ENCODE assay signal across 31 cellular contexts in genomic region chr21:45490049-45490731, GRCh38.
"Had no signal": no experiment of that assay in that cellular context is flagged by ENCODE, and none has a peak within 500 bp of the region (broad histone marks: within the 10 kb centered on the region; RNA-seq: fewer than 3 reads in every experiment).

No MANE protein-coding gene starts in this region.

- H3K27ac ChIP-seq: adrenal gland, body of pancreas, esophagus muscularis mucosa, foreskin keratinocyte, gastrocnemius medialis had no signal

- ATAC-seq: activated CD4-positive, CD25-positive, alpha-beta regulatory T cell treated with anti-CD3 and anti-CD28 coated beads, Interleukin-2, amount 50 U/mL, for 24 hours; activated CD8-positive, alpha-beta T cell treated with anti-CD3 and anti-CD28 coated beads for 36 hours; activated naive CD8-positive, alpha-beta T cell treated with anti-CD3 and anti-CD28 coated beads, Interleukin-2, amount 50 U/mL, for 24 hours; activated T-cell treated with anti-CD3 and anti-CD28 coated beads, Interleukin-2, amount 50 U/mL, for 4 hours; activated T-helper 17 cell treated with anti-CD3 and anti-CD28 coated beads, Interleukin-2, amount 50 U/mL, for 72 hours; body of pancreas; effector memory CD8-positive, alpha-beta T cell; foreskin keratinocyte; gastrocnemius medialis; heart right ventricle; T-helper 17 cell had no signal

- H3K9me3 ChIP-seq: adrenal gland, body of pancreas, esophagus muscularis mucosa, gastrocnemius medialis, heart right ventricle had no signal

- H3K4me1 ChIP-seq: adrenal gland, body of pancreas, esophagus muscularis mucosa, foreskin keratinocyte, gastrocnemius medialis, heart right ventricle had no signal

- H3K36me3 ChIP-seq: gastrocnemius medialis, WERI-Rb-1 had no signal

- H3K4me3 ChIP-seq: adrenal gland, body of pancreas, esophagus muscularis mucosa, gastrocnemius medialis, heart right ventricle had no signal

- DNase-seq: activated B cell treated with CpG ODN at 0.5 μM for 24 hours; activated CD4-positive, alpha-beta T cell treated with anti-CD3 and anti-CD28 coated beads for 48 hours; activated CD4-positive, alpha-beta T cell treated with anti-CD3 and anti-CD28 coated beads, Interleukin-2, amount 50 U/mL, for 1 hour; activated CD4-positive, alpha-beta T cell treated with anti-CD3 and anti-CD28 coated beads, Interleukin-2, amount 50 U/mL, for 48 hours; activated CD8-positive, alpha-beta memory T cell treated with anti-CD3 and anti-CD28 coated beads for 24 hours; activated CD8-positive, alpha-beta T cell treated with anti-CD3 and anti-CD28 coated beads for 36 hours; activated effector memory CD4-positive, alpha-beta T cell treated with Interleukin-2 at 50 U/mL for 16 hours; activated gamma-delta T cell treated with Interleukin-2 at 50 U/mL for 16 hours; activated naive CD4-positive, alpha-beta T cell treated with anti-CD3 and anti-CD28 coated beads for 36 hours; activated naive CD8-positive, alpha-beta T cell treated with anti-CD3 and anti-CD28 coated beads for 36 hours; activated naive CD8-positive, alpha-beta T cell treated with anti-CD3 and anti-CD28 coated beads, Interleukin-2, amount 50 U/mL, for 24 hours; activated T-cell treated with anti-CD3 and anti-CD28 coated beads, Interleukin-2, amount 50 U/mL, for 4 hours; adrenal gland; amygdala; aorta; body of pancreas; caudate nucleus; cortex of kidney; dermis blood vessel endothelial cell; effector CD4-positive, alpha-beta T cell; effector memory CD8-positive, alpha-beta T cell; erythroblast; foreskin keratinocyte; gastrocnemius medialis; heart right ventricle; T-helper 17 cell; T1000; WERI-Rb-1 had no signal

- H3K27me3 ChIP-seq: adrenal gland, body of pancreas, esophagus muscularis mucosa, foreskin keratinocyte, gastrocnemius medialis, heart right ventricle had no signal
